Comparison of ENCODE assay signal across 1 cellular context in genomic region chr14:44564908-44565307, GRCh38.
TF ChIP-seq lines count a peak whose summit lies in the region.

No MANE protein-coding gene starts in this region.

TF ChIP-seq in IMR-90, 13 proteins besides CTCF, POLR2A, EP300 and RAD21:
- TF ChIP-seq RCOR1 (IDR thresholded peaks at IDR 0.05; ENCODE audit: insufficient replicate concordance, low read length) (no peak), USF2 (IDR thresholded peaks at IDR 0.05; ENCODE audit: low read depth, low read length) (no peak), SMC3 (IDR thresholded peaks at IDR 0.05; ENCODE audit: low read depth, low read length) (no peak), CEBPB (IDR thresholded peaks at IDR 0.05; ENCODE audit: low read depth, low read length) (no peak), FOS (IDR thresholded peaks at IDR 0.05; ENCODE audit: low read depth, low read length) (no peak), ELK1 (IDR thresholded peaks at IDR 0.05; ENCODE audit: borderline replicate concordance, low read depth, low read length) (no peak), RFX5 (IDR thresholded peaks at IDR 0.05; ENCODE audit: low read depth, low read length) (no peak), MAZ (IDR thresholded peaks at IDR 0.05; ENCODE audit: borderline replicate concordance, low read depth, low read length) (no peak), MXI1 (IDR thresholded peaks at IDR 0.05; ENCODE audit: borderline replicate concordance, low read depth, low read length) (no peak), BHLHE40 (IDR thresholded peaks at IDR 0.05; ENCODE audit: low read depth, low read length) (no peak), CHD1 (IDR thresholded peaks at IDR 0.05; ENCODE audit: low read depth, low read length) (no peak), NFE2L2 (IDR thresholded peaks at IDR 0.05; ENCODE audit: low read depth, low read length) (no peak), MAFK (IDR thresholded peaks at IDR 0.05; ENCODE audit: low read depth, low read length) (no peak)
